10 cellular contexts compared by ENCODE assay signal in genomic region chr4:140856692-140857091, GRCh38.
A peak's percentile ranks its signal among the peaks of the same experiment; 100 is the strongest.
DNase-seq lines count a peak whose midpoint lies in the region; ATAC-seq, FAIRE-seq and TF ChIP-seq lines count a peak whose summit lies in the region.
"Had no signal": no experiment of that assay in that cellular context is flagged by ENCODE, and none has a peak within 500 bp of the region (broad histone marks: within the 10 kb centered on the region; RNA-seq: fewer than 3 reads in every experiment).

No MANE protein-coding gene starts in this region.

- DNase-seq in DMS153 treated with DMSO at 0.1 percent for 48 hours (lab: John Stamatoyannopoulos, UW; ENCODE audit: unreplicated experiment) (peak; percentile 29), NCI-H2107 treated with DMSO at 0.1 percent for 48 hours (lab: John Stamatoyannopoulos, UW; ENCODE audit: unreplicated experiment) (peak; percentile 59), H1 (ENCODE audit: low read depth in 1 of 2, low spot score in 2 of 2) (peak in 1 of 2 experiments; percentile 51), mucosa of descending colon (no peak), CD1c-positive myeloid dendritic cell (ENCODE audit: extremely low spot score) (no peak), C1 segment of cervical spinal cord (lab: John Stamatoyannopoulos, UW) (no peak), HepG2 (ENCODE audit: low spot score) (no peak)
- DNase-seq in activated CD4-positive, alpha-beta T cell treated with anti-CD3 and anti-CD28 coated beads for 4 hours = no peak
- DNase-seq: activated naive CD4-positive, alpha-beta T cell; stimulated activated CD4-positive, alpha-beta T cell treated with anti-CD3 and anti-CD28 coated beads, Interleukin-15, amount 100 ng/mL, for 24 hours had no signal

- no peak overlapping the region for H2BK20ac ChIP-seq in H1 (ENCODE audit: low read length)

- 0 out of 2 replicates have a peak overlapping the region, but pooled peaks have one; percentile 65 for H2BK15ac ChIP-seq in H1 (ENCODE audit: low read length)

- TF ChIP-seq RAD21 in H1 (IDR thresholded peaks at IDR 0.05 in 1 of 2, conservative IDR thresholded peaks at IDR 0.05 in 1 of 2; ENCODE audit: low read depth in 2 of 2, low read length in 2 of 2) (no peak), HepG2 (CRISPR knock-in tag; IDR thresholded peaks at IDR 0.05) (no peak)

- H4K20me1 ChIP-seq in H1 (replicated peaks in 1 of 2; ENCODE audit: control insufficient read depth in 1 of 2, insufficient read depth in 2 of 2, low read length in 2 of 2) (no peaks in the 10 kb centered on the region), HepG2 (ENCODE audit: insufficient read depth, low read length) (no peaks in the 10 kb centered on the region)

- no peak overlapping the region for H3K14ac ChIP-seq in H1 (ENCODE audit: insufficient read length)

- H3K56ac ChIP-seq in H1 (replicated peaks; ENCODE audit: insufficient read length, low read depth, low read length) = no peak overlapping the region

- POLR2A ChIA-PET in H1 (lab: Charles Lee; ENCODE audit: partially characterized antibody) = no interaction called here
- POLR2A ChIA-PET in HepG2 (lab: Yijun Ruan, JAX) = no interaction called here

- no peak overlapping the region for H3K4ac ChIP-seq in H1 (replicated peaks; ENCODE audit: insufficient read length, low read depth, low read length)

- TF ChIP-seq EP300 in H1 (IDR thresholded peaks at IDR 0.05; ENCODE audit: borderline replicate concordance in 1 of 2, low read depth in 2 of 2, low read length in 2 of 2) = no peak
- no peak for TF ChIP-seq EP300 in HepG2 (IDR thresholded peaks at IDR 0.05; ENCODE audit: low read depth in 2 of 2, low read length in 2 of 2)
- no peak for TF ChIP-seq EP300 in HepG2 (CRISPR knock-in tag; IDR thresholded peaks at IDR 0.05; ENCODE audit: borderline replicate concordance)

- H2AK5ac ChIP-seq in H1 (ENCODE audit: low read depth, low read length) = no peak overlapping the region

- no peak overlapping the region for H2BK12ac ChIP-seq in H1 (ENCODE audit: low read depth, low read length)

- H2AFZ ChIP-seq in H1 (ENCODE audit: low read length) (peak overlapping the region; percentile 33; the same call in 1 of the 2 replicates), HepG2 (ENCODE audit: low read length) (no peak overlapping the region)

- CTCF ChIA-PET in H1 (lab: Charles Lee; ENCODE audit: partially characterized antibody) = interaction anchor here (1.5 to 4.4 kb wide), 3 partner anchors 28 to 497 kb away, joined by 5 to 21 read pairs (median 8); partner anchors contain the start of gene RNF150
- CTCF ChIA-PET in HepG2 (lab: Yijun Ruan, JAX; ENCODE audit: low intra/inter-chr PET ratio, low total read pairs) = no interaction called here

- no TSS peak for BruUV-seq in HepG2 (replicated peaks; lab: Mats Ljungman, UMichigan)

- no peaks in the 10 kb centered on the region for H3K9me3 ChIP-seq in H1 (ENCODE audit: insufficient read depth in 2 of 2, low read depth in 1 of 2, low read length in 1 of 2)
- H3K9me3 ChIP-seq in mucosa of descending colon = no peaks in the 10 kb centered on the region
- H3K9me3 ChIP-seq in HepG2 (ENCODE audit: low read length) = no peaks in the 10 kb centered on the region

- TF ChIP-seq CTCF in H1 (IDR thresholded peaks at IDR 0.05; ENCODE audit: control extremely low read depth in 1 of 3, insufficient read depth in 1 of 3, low read depth in 1 of 3, low read length in 3 of 3) (no peak), mucosa of descending colon (IDR thresholded peaks at IDR 0.05) (no peak), HepG2 (CRISPR knock-in tag; IDR thresholded peaks at IDR 0.05) (no peak)

- no peak overlapping the region for H4K8ac ChIP-seq in H1 (ENCODE audit: extremely low read depth, insufficient read depth, low read length)

- no peak overlapping the region for H3K4me2 ChIP-seq in H1 (ENCODE audit: insufficient read depth in 1 of 2, low read depth in 2 of 2, low read length in 2 of 2)
- no peak overlapping the region for H3K4me2 ChIP-seq in HepG2 (ENCODE audit: low read depth, low read length)

- H3K79me2 ChIP-seq in H1 (ENCODE audit: control insufficient read depth in 1 of 2, insufficient read depth in 2 of 2, low read length in 2 of 2) (no peaks in the 10 kb centered on the region), HepG2 (ENCODE audit: insufficient read depth, low read length) (no peaks in the 10 kb centered on the region)

- no peak for FAIRE-seq in H1 (lab: Jason Lieb, UNC)
- no peak for FAIRE-seq in HepG2 (lab: Jason Lieb, UNC)

- H3K23me2 ChIP-seq in H1 (ENCODE audit: low read depth, low read length) = no peaks in the 10 kb centered on the region

- H3K36me3 ChIP-seq in H1 (ENCODE audit: control insufficient read depth in 2 of 4, insufficient read depth in 4 of 4, low read length in 3 of 4) (no peaks in the 10 kb centered on the region), mucosa of descending colon (ENCODE audit: low read depth) (no peaks in the 10 kb centered on the region), HepG2 (replicated peaks in 1 of 2; ENCODE audit: control insufficient read depth in 1 of 2, insufficient read depth in 2 of 2, low read length in 2 of 2) (no peaks in the 10 kb centered on the region)

- H3K18ac ChIP-seq in H1 (ENCODE audit: extremely low read depth, low read length) = no peak overlapping the region

- H2BK5ac ChIP-seq in H1 (ENCODE audit: low read depth, low read length) = no peak overlapping the region

- H3K4me1 ChIP-seq in H1 (replicated peaks in 1 of 4; ENCODE audit: control insufficient read depth in 3 of 4, insufficient read depth in 4 of 4, low read length in 3 of 4) = peaks cover 0 to 5% (median 2%) of the 10 kb centered on the region in 4 experiments; a peak in 2 of 7 replicates
- H3K4me1 ChIP-seq in mucosa of descending colon (ENCODE audit: low read depth) = no peaks in the 10 kb centered on the region
- H3K4me1 ChIP-seq in HepG2 (ENCODE audit: insufficient read depth, low read length) = no peaks in the 10 kb centered on the region

- H2BK120ac ChIP-seq in H1 (replicated peaks; ENCODE audit: low read depth, low read length) = no peak overlapping the region

- in situ Hi-C loops in HepG2 (cut with HindIII; ENCODE audit: extremely low pct_ligation_motif_present, low pct_unique_long_range_greater_than_20kb) = loop anchor here (10.0 kb wide), 2 partner anchors 252 to 502 kb away; no protein-coding TSS in a partner anchor

- TF ChIP-seq POLR2A in H1 (IDR thresholded peaks at IDR 0.05; ENCODE audit: control extremely low read depth in 1 of 2, low read depth in 2 of 2, low read length in 2 of 2) (no peak), HepG2 (IDR thresholded peaks at IDR 0.05; ENCODE audit: insufficient read depth in 1 of 2, low read depth in 2 of 2, low read length in 2 of 2) (no peak)

- ATAC-seq in mucosa of descending colon = peak; percentile 20
- no peak for ATAC-seq in HepG2

- H3K4me3 ChIP-seq in H1 (ENCODE audit: extremely low read depth in 1 of 4, insufficient read depth in 2 of 4, low read depth in 3 of 4, low read length in 4 of 4) (no peak overlapping the region), mucosa of descending colon (no peak overlapping the region), HepG2 (replicated peaks in 1 of 3; ENCODE audit: insufficient read depth in 1 of 3, low read depth in 2 of 3, low read length in 3 of 3) (no peak overlapping the region)

- WGBS in H1 (ENCODE audit: extremely low coverage in 1 of 2, insufficient coverage in 1 of 2, insufficient read length in 1 of 2, insufficient replicate concordance in 2 of 2, low coverage in 1 of 2, low lambda C conversion rate in 2 of 2, missing lambda C conversion rate in 1 of 2), 2 experiments = 79% methylated on average over 6 of the region's 6 CpGs; no CpG with 5 or more reads in 1 of the 2 experiments
- whole genome bisulfite sequencing in HepG2 (ENCODE audit: low lambda C conversion rate) = 15% methylated on average over 6 of the region's 6 CpGs

- H3K27ac ChIP-seq in H1 (ENCODE audit: low read depth, low read length) (no peak overlapping the region), HepG2 (ENCODE audit: extremely low read length, insufficient read depth, low read length) (no peak overlapping the region)

- H3K23ac ChIP-seq in H1 (ENCODE audit: insufficient read length) = no peak overlapping the region

- H3K9ac ChIP-seq in H1 (replicated peaks in 1 of 4; ENCODE audit: extremely low read depth in 1 of 4, low read depth in 3 of 4, low read length in 3 of 4) = no peak overlapping the region
- no peak overlapping the region for H3K9ac ChIP-seq in HepG2 (ENCODE audit: insufficient read depth, low read depth, low read length)

- H3K79me1 ChIP-seq in H1 (ENCODE audit: low read depth, low read length) = no peaks in the 10 kb centered on the region

- intact Hi-C loops in mucosa of descending colon (cut with DNase I, micrococcal nuclease) (no loop called here), HepG2 (cut with micrococcal nuclease; ENCODE audit: unreplicated experiment) (no loop called here)

- H4K91ac ChIP-seq in H1 (replicated peaks; ENCODE audit: insufficient read length, low read length) = no peak overlapping the region

- no peak overlapping the region for H4K5ac ChIP-seq in H1 (ENCODE audit: insufficient read length, low read depth, low read length)

- H3K27me3 ChIP-seq in H1 (replicated peaks in 1 of 4; ENCODE audit: control insufficient read depth in 3 of 4, extremely low read depth in 1 of 4, insufficient read depth in 3 of 4, low read length in 3 of 4) = no peaks in the 10 kb centered on the region
- H3K27me3 ChIP-seq in HepG2 (ENCODE audit: control insufficient read depth in 1 of 2, insufficient read depth in 2 of 2, low read length in 2 of 2) = 0 out of 5 replicates have a peak, but pooled peaks cover 0 to 9% of the 10 kb centered on the region in 2 experiments

TF ChIP-seq in HepG2, 621 proteins besides CTCF, POLR2A, EP300 and RAD21 (continues in another document):
- TF ChIP-seq ZNF101 (CRISPR knock-in tag; IDR thresholded peaks at IDR 0.05; ENCODE audit: borderline replicate concordance, low read depth) (no peak), CBX1 (IDR thresholded peaks at IDR 0.05; ENCODE audit: low read depth) (no peak), ZNF567 (CRISPR knock-in tag; IDR thresholded peaks at IDR 0.05; ENCODE audit: borderline replicate concordance) (no peak), ZSCAN29 (CRISPR knock-in tag; conservative IDR thresholded peaks at IDR 0.05) (no peak), ETV5 (CRISPR knock-in tag; IDR thresholded peaks at IDR 0.05; ENCODE audit: borderline replicate concordance) (no peak), SALL2 (CRISPR knock-in tag; IDR thresholded peaks at IDR 0.05) (no peak), FLYWCH1 (CRISPR knock-in tag; IDR thresholded peaks at IDR 0.05) (no peak)
- TF ChIP-seq, protein P1, sequence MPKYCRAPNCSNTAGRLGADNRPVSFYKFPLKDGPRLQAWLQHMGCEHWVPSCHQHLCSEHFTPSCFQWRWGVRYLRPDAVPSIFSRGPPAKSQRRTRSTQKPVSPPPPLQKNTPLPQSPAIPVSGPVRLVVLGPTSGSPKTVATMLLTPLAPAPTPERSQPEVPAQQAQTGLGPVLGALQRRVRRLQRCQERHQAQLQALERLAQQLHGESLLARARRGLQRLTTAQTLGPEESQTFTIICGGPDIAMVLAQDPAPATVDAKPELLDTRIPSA (CRISPR knock-in tag; IDR thresholded peaks at IDR 0.05; ENCODE audit: borderline replicate concordance) = no peak

Comparison
In these comparisons a context has a peak if more than half of its experiments do, and no peak if none do; other contexts are left out.
1. DNase-seq: peak in DMS153 treated with DMSO at 0.1 percent for 48 hours (single experiment) and NCI-H2107 treated with DMSO at 0.1 percent for 48 hours (single experiment); none in mucosa of descending colon (0 of 3), activated CD4-positive, alpha-beta T cell treated with anti-CD3 and anti-CD28 coated beads for 4 hours (0 of 2), CD1c-positive myeloid dendritic cell (single experiment), C1 segment of cervical spinal cord (0 of 14) and HepG2 (single experiment).